8 cellular contexts compared by ENCODE assay signal in genomic region chr12:120709976-120710804, GRCh38. TPM values are rescaled to one million over a fixed set of nuclear protein-coding genes. Genes with fewer than 3 reads are reported as not detected.
DNase-seq lines count a peak whose midpoint lies in the region; ATAC-seq and TF ChIP-seq lines count a peak whose summit lies in the region.

Gene UNC119B (plus strand): TSS chr12:120710458. CDS start chr12:120710475, 17 bp downstream.

- H3K36me3 ChIP-seq in KMS-11 (ENCODE audit: insufficient read depth) (no peaks in the 10 kb centered on the region), prostate gland (no peaks in the 10 kb centered on the region), upper lobe of right lung (peaks cover 17% of the 10 kb centered on the region)

- peak within 1 kb of the TSS; percentile 71 for H3K9ac ChIP-seq in KMS-11

- H3K27ac ChIP-seq in KMS-11 (no peak within 1 kb of the TSS), adipose tissue (ENCODE audit: low read depth, low read length) (no peak within 1 kb of the TSS), prostate gland (peak within 1 kb of the TSS; percentile 92 to 94), upper lobe of right lung (peak within 1 kb of the TSS; percentile 84)

- TF ChIP-seq POLR2A in prostate gland (IDR thresholded peaks at IDR 0.05) = peak; percentile 41

- H4K20me1 ChIP-seq in KMS-11 (ENCODE audit: insufficient read depth) = no peaks in the 10 kb centered on the region

- H3K4me1 ChIP-seq in KMS-11 (ENCODE audit: low read depth, poor library complexity, severe bottlenecking) (peaks cover 17% of the 10 kb centered on the region), prostate gland (replicated peaks) (no peaks in the 10 kb centered on the region), upper lobe of right lung (peaks cover 16% of the 10 kb centered on the region)

- DNase-seq in Caki2 (ENCODE audit: low read depth) (peak; percentile 68), left ventricle myocardium superior (peak; percentile 89), prostate gland (ENCODE audit: low spot score) (peak; percentile 62), upper lobe of right lung (peak; percentile 89)

- 0 to 1% (median 0%) methylated on average over 29 to 72 of the region's 76 CpGs for WGBS in adipose tissue, 3 donors
- WGBS in prostate gland = under 1% methylated on average over 41 of the region's 76 CpGs

- in situ Hi-C loops in Caki2 (cut with HindIII; ENCODE audit: low pct_unique_long_range_greater_than_20kb, low sequenced_read_pairs) = no loop called here

- intact Hi-C loops in left ventricle myocardium superior (cut with micrococcal nuclease) = no loop called here
- intact Hi-C loops in prostate gland (cut with DNase I) = loop anchor here (2.0 kb wide), 2 partner anchors 23 to 129 kb away; partner anchors contain the start of genes MLEC and POP5
- intact Hi-C loops in upper lobe of right lung (cut with DNase I) = loop anchor here (5.0 kb wide), 1 partner anchor 63 kb away; no protein-coding TSS in a partner anchor

- TF ChIP-seq CTCF in KMS-11 (conservative IDR thresholded peaks at IDR 0.05; ENCODE audit: low read depth, low read length) = no peak
- TF ChIP-seq CTCF in prostate gland (IDR thresholded peaks at IDR 0.05) = no peak
- no peak for TF ChIP-seq CTCF in upper lobe of right lung (IDR thresholded peaks at IDR 0.05)

- H3K36me3 Mint-ChIP-seq in T-helper 1 cell treated with Interleukin-12 subunit alpha and Interleukin-12 subunit beta and Interleukin-4 antibody, amounts not matched to agents 30 μg/mL and 1 μg/mL, for 36 hours (ENCODE audit: low read depth) = peaks cover 9% of the 10 kb centered on the region

- no peaks in the 10 kb centered on the region for H3K79me2 ChIP-seq in KMS-11 (ENCODE audit: insufficient read depth, low read depth)

- ATAC-seq in GM21447 (IDR thresholded peaks at IDR 0.05; ENCODE audit: unreplicated experiment) (peak; percentile 67), left ventricle myocardium superior (peak; percentile 95), upper lobe of right lung (peak; percentile 92)

- H3K4me1 Mint-ChIP-seq in T-helper 1 cell treated with Interleukin-12 subunit alpha and Interleukin-12 subunit beta and Interleukin-4 antibody, amounts not matched to agents 30 μg/mL and 1 μg/mL, for 36 hours (ENCODE audit: low read depth) = peaks cover 30% of the 10 kb centered on the region

- H3K9me3 ChIP-seq in prostate gland = no peaks in the 10 kb centered on the region
- no peaks in the 10 kb centered on the region for H3K9me3 ChIP-seq in upper lobe of right lung

- H3K4me3 Mint-ChIP-seq in T-helper 1 cell treated with Interleukin-12 subunit alpha and Interleukin-12 subunit beta and Interleukin-4 antibody, amounts not matched to agents 30 μg/mL and 1 μg/mL, for 36 hours = peak within 1 kb of the TSS; percentile 93

- H3K9me3 Mint-ChIP-seq in T-helper 1 cell treated with Interleukin-12 subunit alpha and Interleukin-12 subunit beta and Interleukin-4 antibody, amounts not matched to agents 30 μg/mL and 1 μg/mL, for 36 hours = no peaks in the 10 kb centered on the region

- peak within 1 kb of the TSS; percentile 70 for H3K4me2 ChIP-seq in KMS-11

- H3K4me3 ChIP-seq in KMS-11 (IDR thresholded peaks at IDR 0.05; ENCODE audit: insufficient read depth, low read depth, low read length) (no peak within 1 kb of the TSS), prostate gland (peak within 1 kb of the TSS; percentile 94 to 97), upper lobe of right lung (peak within 1 kb of the TSS; percentile 90)

- no peaks in the 10 kb centered on the region for H3K27me3 Mint-ChIP-seq in T-helper 1 cell treated with Interleukin-12 subunit alpha and Interleukin-12 subunit beta and Interleukin-4 antibody, amounts not matched to agents 30 μg/mL and 1 μg/mL, for 36 hours (ENCODE audit: low read depth)

- H3K27me3 ChIP-seq in KMS-11 (ENCODE audit: insufficient read depth, low read depth) (no peaks in the 10 kb centered on the region), prostate gland (replicated peaks; ENCODE audit: insufficient read depth) (no peaks in the 10 kb centered on the region), upper lobe of right lung (no peaks in the 10 kb centered on the region)

- H2AFZ ChIP-seq in KMS-11 (ENCODE audit: low read depth) = peak within 1 kb of the TSS; percentile 52; the same call in 1 of the 2 replicates

- H3K27ac Mint-ChIP-seq in T-helper 1 cell treated with Interleukin-12 subunit alpha and Interleukin-12 subunit beta and Interleukin-4 antibody, amounts not matched to agents 30 μg/mL and 1 μg/mL, for 36 hours = peak within 1 kb of the TSS; percentile 84

RNA-seq across cellular contexts. Expression of gene UNC119B, which starts in this region (rescaled TPM):
- total RNA-seq in Caki2 (2014; rRNA removed; shearing (Covaris generic); ENCODE audit: low replicate concordance) = 41.8 and 46.2 TPM in 2 replicates
- 10 to 100 TPM; 14.9 to 18.9 (median 15.2) TPM for polyA plus RNA-seq in adipose tissue
- total RNA-seq in left ventricle myocardium superior = 13.2 TPM
- total RNA-seq in prostate gland = 10 to 100 TPM; 26.0 to 41.9 TPM
- 23.0 TPM for total RNA-seq in upper lobe of right lung

Comparison
In these comparisons a context has a peak if more than half of its experiments do, and no peak if none do; other contexts are left out.
1. H3K27ac ChIP-seq: peak in prostate gland (2 of 2) and upper lobe of right lung (single experiment); none in KMS-11 (single experiment) and adipose tissue (single experiment).
2. Peak in every context shown above with its lines, with median percentiles within 50 percentile points of each other: DNase-seq and ATAC-seq.